In the genomic region with DNA sequence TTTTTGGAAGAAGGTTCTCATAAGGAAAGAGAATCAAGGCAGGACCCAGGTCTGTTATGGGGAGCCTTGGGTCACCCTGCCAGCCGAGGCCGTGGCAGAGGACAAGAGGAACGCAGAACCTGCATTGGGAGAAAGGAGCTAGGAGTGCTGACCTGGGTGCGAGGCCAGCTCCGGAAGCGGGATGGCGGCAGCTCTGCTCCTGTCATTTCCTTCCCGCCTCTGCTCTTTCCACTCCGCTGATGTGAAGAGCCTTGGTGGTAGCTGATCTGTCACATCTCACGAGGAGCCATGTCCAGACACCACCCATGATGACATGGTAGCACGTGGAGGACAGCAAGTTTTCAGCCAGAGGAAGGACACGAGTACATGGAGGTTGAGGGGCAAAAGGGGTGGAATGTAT, we compare ENCODE assay signal across 16 cellular contexts.
A peak's percentile ranks its signal among the peaks of the same experiment; 100 is the strongest.
DNase-seq lines count a peak whose midpoint lies in the region; ATAC-seq and TF ChIP-seq lines count a peak whose summit lies in the region.
"Had no signal": no experiment of that assay in that cellular context is flagged by ENCODE, and none has a peak within 500 bp of the region (broad histone marks: within the 10 kb centered on the region; RNA-seq: fewer than 3 reads in every experiment).

No MANE protein-coding gene starts in this region.

- H3K36me3 ChIP-seq in IMR-90 (ENCODE audit: control insufficient read depth, insufficient read depth, low read length) (no peaks in the 10 kb centered on the region), osteoblast (ENCODE audit: insufficient read depth, low read length) (no peaks in the 10 kb centered on the region), upper lobe of right lung (no peaks in the 10 kb centered on the region)
- H3K36me3 ChIP-seq: BE2C had no signal

- no peak overlapping the region for H3K18ac ChIP-seq in IMR-90 (ENCODE audit: low read depth, low read length)

- no peak overlapping the region for H3K23ac ChIP-seq in IMR-90 (ENCODE audit: low read depth, low read length)

- H4K91ac ChIP-seq in IMR-90 (ENCODE audit: insufficient read depth, low read depth, low read length): no peak overlapping the region

- CTCF ChIA-PET in IMR-90 (lab: Yijun Ruan, JAX): no interaction called here

- POLR2A ChIA-PET in IMR-90 (lab: Charles Lee; ENCODE audit: unreplicated experiment): no interaction called here

- H2BK20ac ChIP-seq in IMR-90 (ENCODE audit: low read depth, low read length): no peak overlapping the region; the same call in 1 of the 2 replicates

- H3K9me1 ChIP-seq in IMR-90 (ENCODE audit: insufficient read depth, low read length): peaks cover 16% of the 10 kb centered on the region

- H3K14ac ChIP-seq in IMR-90 (replicated peaks; ENCODE audit: low read depth, low read length): no peak overlapping the region

- H3K27ac ChIP-seq in IMR-90 (ENCODE audit: insufficient read depth, low read length) (no peak overlapping the region), osteoblast (ENCODE audit: low read depth, low read length) (no peak overlapping the region), upper lobe of right lung (no peak overlapping the region)
- H3K27ac ChIP-seq: A549 had no signal

- H2AFZ ChIP-seq in IMR-90 (replicated peaks; ENCODE audit: low read length, poor library complexity) (no peak overlapping the region), osteoblast (ENCODE audit: low read length) (no peak overlapping the region)
- H2AFZ ChIP-seq: GM23338 had no signal

- H3K79me1 ChIP-seq in IMR-90 (ENCODE audit: low read depth in 1 of 2, low read length in 2 of 2): no peaks in the 10 kb centered on the region

- no peak for TF ChIP-seq RAD21 in IMR-90 (IDR thresholded peaks at IDR 0.05; ENCODE audit: low read length)

- no peak overlapping the region for H2AK9ac ChIP-seq in IMR-90 (replicated peaks; ENCODE audit: low read depth, low read length, poor library complexity)

- H3K79me2 ChIP-seq in osteoblast (ENCODE audit: insufficient read depth, low read length): no peaks in the 10 kb centered on the region

- H3K56ac ChIP-seq in IMR-90 (ENCODE audit: extremely low read depth, insufficient read depth, low read length): no peak overlapping the region

- TF ChIP-seq POLR2A in IMR-90 (IDR thresholded peaks at IDR 0.05; ENCODE audit: low read depth, low read length): no peak

- H3K4me1 ChIP-seq in IMR-90 (ENCODE audit: control insufficient read depth, insufficient read depth, low read length): peaks cover 20% of the 10 kb centered on the region
- H3K4me1 ChIP-seq in osteoblast (ENCODE audit: insufficient read depth, low read length): peaks cover 42% of the 10 kb centered on the region
- H3K4me1 ChIP-seq in upper lobe of right lung: no peaks in the 10 kb centered on the region
- H3K4me1 ChIP-seq: BE2C, Caco-2 had no signal

- dilution Hi-C loops in IMR-90 (cut with HindIII; ENCODE audit: low sequenced_read_pairs, unreplicated experiment): no loop called here

- H3K9me3 ChIP-seq in IMR-90 (ENCODE audit: control insufficient read depth, insufficient read depth, low read length) (peaks cover 12% of the 10 kb centered on the region), osteoblast (ENCODE audit: low read depth, low read length) (peaks cover 5% of the 10 kb centered on the region), upper lobe of right lung (no peaks in the 10 kb centered on the region)
- H3K9me3 ChIP-seq: Caco-2 had no signal

- H4K20me1 ChIP-seq in IMR-90 (ENCODE audit: insufficient read depth, low read length) (no peaks in the 10 kb centered on the region), osteoblast (ENCODE audit: insufficient read depth, low read length) (no peaks in the 10 kb centered on the region)

- H3K4me2 ChIP-seq in IMR-90 (ENCODE audit: low read depth, low read length) (no peak overlapping the region), osteoblast (ENCODE audit: insufficient read depth, low read length) (no peak overlapping the region)
- H3K4me2 ChIP-seq: A549, GM23338 had no signal

- no peak for ATAC-seq in IMR-90 (ENCODE audit: low read depth)
- ATAC-seq in upper lobe of right lung: no peak
- ATAC-seq: A549, GM23338, HepG2 had no signal

- H2AK5ac ChIP-seq in IMR-90 (ENCODE audit: low read depth, low read length): peak overlapping the region; percentile 82

- no peak for DNase-seq in IMR-90
- peak; percentile 25 for DNase-seq in islet precursor cell
- DNase-seq in osteoblast (ENCODE audit: insufficient read length, low spot score, missing footprints): peak; percentile 60
- DNase-seq in upper lobe of right lung: peak; percentile 15
- no peak for DNase-seq in GOT3 (lab: John Stamatoyannopoulos, UW)
- no peak for DNase-seq in GM19238 (ENCODE audit: insufficient read length, low spot score)
- DNase-seq in NCI-H524 (lab: John Stamatoyannopoulos, UW): no peak
- DNase-seq: BE2C; Caco-2; CD8-positive, alpha-beta memory T cell; DMS53; GF-D8; H9 had no signal

- H4K5ac ChIP-seq in IMR-90 (ENCODE audit: low read depth, low read length): no peak overlapping the region

- no peaks in the 10 kb centered on the region; the same call in none of the 2 replicates for H3K27me3 ChIP-seq in IMR-90 (ENCODE audit: control insufficient read depth, insufficient read depth, low read length)
- H3K27me3 ChIP-seq in osteoblast (ENCODE audit: insufficient read depth, low read length): no peaks in the 10 kb centered on the region
- peaks cover 4% of the 10 kb centered on the region for H3K27me3 ChIP-seq in upper lobe of right lung
- H3K27me3 ChIP-seq: BE2C had no signal

- no peak for TF ChIP-seq CTCF in IMR-90 (conservative IDR thresholded peaks at IDR 0.05; ENCODE audit: low read depth, low read length)
- no peak for TF ChIP-seq CTCF in osteoblast (IDR thresholded peaks at IDR 0.05; ENCODE audit: extremely low read depth, low read depth, low read length)
- no peak for TF ChIP-seq CTCF in upper lobe of right lung (IDR thresholded peaks at IDR 0.05)

- H4K8ac ChIP-seq in IMR-90 (ENCODE audit: low read depth in 2 of 2, low read length in 2 of 2): no peak overlapping the region

- intact Hi-C loops in IMR-90 (cut with micrococcal nuclease) (loop anchor here (10.0 kb wide), 1 partner anchor 77 kb away; no protein-coding TSS in a partner anchor), upper lobe of right lung (cut with DNase I) (no loop called here)

- BruUV-seq in IMR-90 (replicated peaks; lab: Mats Ljungman, UMichigan): no TSS peak

- no peak overlapping the region for H3K4me3 ChIP-seq in IMR-90 (ENCODE audit: insufficient read depth, low read depth, low read length)
- no peak overlapping the region for H3K4me3 ChIP-seq in osteoblast (ENCODE audit: insufficient read depth, low read length)
- no peak overlapping the region for H3K4me3 ChIP-seq in upper lobe of right lung
- H3K4me3 ChIP-seq: A549, GM23338 had no signal

- H2BK120ac ChIP-seq in IMR-90 (ENCODE audit: low read depth, low read length): no peak overlapping the region

- in situ Hi-C loops in IMR-90 (cut with MboI; ENCODE audit: low sequenced_read_pairs): no loop called here

- no peak overlapping the region for H3K9ac ChIP-seq in IMR-90 (ENCODE audit: low read depth, low read length)

- H2BK15ac ChIP-seq in IMR-90 (ENCODE audit: low read depth, low read length): 0 out of 3 replicates have a peak overlapping the region, but pooled peaks have one; percentile 33

- 47% methylated on average over 3 of the region's 12 CpGs; no CpG with 5 or more reads in 1 of the 2 experiments for WGBS in IMR-90 (ENCODE audit: extremely low coverage in 2 of 2, insufficient read length in 1 of 2), 2 experiments

- H3K4ac ChIP-seq in IMR-90 (ENCODE audit: low read depth, low read length): peak overlapping the region; percentile 39; the same call in 1 of the 2 replicates

- no peak overlapping the region for H2BK5ac ChIP-seq in IMR-90 (ENCODE audit: low read depth, low read length, poor library complexity, severe bottlenecking)

TF ChIP-seq in IMR-90, 13 proteins besides CTCF, POLR2A, EP300 and RAD21:
- no peak for TF ChIP-seq ELK1 (IDR thresholded peaks at IDR 0.05; ENCODE audit: borderline replicate concordance, low read depth, low read length)
- TF ChIP-seq MXI1 (IDR thresholded peaks at IDR 0.05; ENCODE audit: borderline replicate concordance, low read depth, low read length): no peak
- no peak for TF ChIP-seq FOS (IDR thresholded peaks at IDR 0.05; ENCODE audit: low read depth, low read length)
- no peak for TF ChIP-seq RFX5 (IDR thresholded peaks at IDR 0.05; ENCODE audit: low read depth, low read length)
- no peak for TF ChIP-seq RCOR1 (IDR thresholded peaks at IDR 0.05; ENCODE audit: insufficient replicate concordance, low read length)
- TF ChIP-seq MAFK (IDR thresholded peaks at IDR 0.05; ENCODE audit: low read depth, low read length): no peak
- no peak for TF ChIP-seq CHD1 (IDR thresholded peaks at IDR 0.05; ENCODE audit: low read depth, low read length)
- no peak for TF ChIP-seq USF2 (IDR thresholded peaks at IDR 0.05; ENCODE audit: low read depth, low read length)
- TF ChIP-seq MAZ (IDR thresholded peaks at IDR 0.05; ENCODE audit: borderline replicate concordance, low read depth, low read length): no peak
- no peak for TF ChIP-seq CEBPB (IDR thresholded peaks at IDR 0.05; ENCODE audit: low read depth, low read length)

Comparison
In these comparisons a context has a peak if more than half of its experiments do, and no peak if none do; other contexts are left out.
1. DNase-seq: peak in islet precursor cell (single experiment), osteoblast (single experiment) and upper lobe of right lung (single experiment); none in IMR-90 (single experiment), GOT3 (single experiment), GM19238 (single experiment) and NCI-H524 (0 of 2).